11 cellular contexts compared by ENCODE assay signal in the genomic region with DNA sequence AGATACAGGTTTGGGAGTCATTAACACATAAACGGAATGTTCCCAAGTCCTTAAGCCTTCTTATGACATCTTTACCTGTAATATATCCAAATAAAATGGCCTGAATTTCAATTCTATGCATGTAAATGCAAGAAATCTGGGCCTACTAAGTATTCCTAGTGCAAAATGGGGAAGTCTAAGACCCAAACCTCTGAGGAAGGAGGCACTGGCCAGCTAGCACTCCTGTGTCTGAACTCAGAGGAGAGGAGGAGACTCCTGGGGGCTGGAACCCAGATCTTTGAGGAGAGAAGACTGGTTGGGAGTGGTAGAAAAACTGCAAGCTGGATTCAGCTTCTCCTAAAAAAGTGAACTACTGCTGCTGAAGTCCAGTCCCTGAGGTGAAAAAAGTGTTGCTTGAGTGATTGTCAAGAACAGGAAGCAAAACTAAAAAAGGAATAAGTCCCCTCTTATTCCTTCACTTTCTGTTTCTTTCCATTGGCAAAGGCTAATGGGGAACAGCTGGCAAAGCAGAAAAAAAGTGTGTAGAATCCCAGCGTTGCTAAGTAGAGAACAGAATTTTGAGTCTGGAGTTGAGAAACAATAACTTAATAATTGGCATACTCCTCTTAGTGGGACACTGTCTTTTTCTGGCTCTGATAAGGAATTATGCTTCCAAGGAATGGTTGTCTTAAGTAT. TPM values are rescaled to one million over a fixed set of nuclear protein-coding genes. Genes with fewer than 3 reads are reported as not detected.
A peak's percentile ranks its signal among the peaks of the same experiment; 100 is the strongest.
DNase-seq lines count a peak whose midpoint lies in the region; ATAC-seq and TF ChIP-seq lines count a peak whose summit lies in the region.
"Had no signal": no experiment of that assay in that cellular context is flagged by ENCODE, and none has a peak within 500 bp of the region (broad histone marks: within the 10 kb centered on the region; RNA-seq: fewer than 3 reads in every experiment).

No MANE protein-coding gene starts in this region.

- H3K4me2 ChIP-seq in BLaER1: peak overlapping the region; percentile 42

- ATAC-seq in GM18909 (IDR thresholded peaks at IDR 0.05; ENCODE audit: poor library complexity, unreplicated experiment) (peak; percentile 9), GM19463 (IDR thresholded peaks at IDR 0.05; ENCODE audit: unreplicated experiment) (no peak), SK-N-SH treated with all-trans-retinoic acid at 6 μM for 48 hours (no peak)

- no peaks in the 10 kb centered on the region for H3K27me3 ChIP-seq in BLaER1
- no peaks in the 10 kb centered on the region for H3K27me3 ChIP-seq in esophagus muscularis mucosa
- H3K27me3 ChIP-seq: tibial nerve had no signal

- H3K36me3 ChIP-seq in BLaER1 (no peaks in the 10 kb centered on the region), esophagus muscularis mucosa (no peaks in the 10 kb centered on the region)
- H3K36me3 ChIP-seq: tibial nerve had no signal

- peaks cover 14% of the 10 kb centered on the region; the same call in 1 of the 2 replicates for H3K4me1 ChIP-seq in BLaER1
- peaks cover 22 to 26% (median 25%) of the 10 kb centered on the region in 4 donors for H3K4me1 ChIP-seq in esophagus muscularis mucosa
- H3K4me1 ChIP-seq: parathyroid adenoma had no signal

- no peak for TF ChIP-seq POLR2A in esophagus muscularis mucosa (IDR thresholded peaks at IDR 0.05; ENCODE audit: low read depth)

- no peak overlapping the region for H3K9ac ChIP-seq in BLaER1
- H3K9ac ChIP-seq: parathyroid adenoma had no signal

- no peak overlapping the region for H3K4me3 ChIP-seq in BLaER1
- H3K4me3 ChIP-seq in esophagus muscularis mucosa: no peak overlapping the region
- H3K4me3 ChIP-seq: tibial nerve had no signal

- WGBS in esophagus muscularis mucosa: 57% methylated on average over 2 of the region's 2 CpGs

- intact Hi-C loops in esophagus muscularis mucosa (cut with DNase I): loop anchor here (10.0 kb wide), 1 partner anchor 74 kb away; no protein-coding TSS in a partner anchor

- peak; percentile 59 for DNase-seq in MV-4-11 (lab: John Stamatoyannopoulos, UW)
- no peak for DNase-seq in esophagus muscularis mucosa (ENCODE audit: extremely low spot score)
- no peak for DNase-seq in NCI-H345 treated with DMSO at 0.1 percent for 48 hours (lab: John Stamatoyannopoulos, UW; ENCODE audit: unreplicated experiment)
- no peak for DNase-seq in NCI-H748 (lab: John Stamatoyannopoulos, UW; ENCODE audit: unreplicated experiment)
- DNase-seq: activated CD4-positive, alpha-beta memory T cell treated with anti-CD3 and anti-CD28 coated beads for 36 hours had no signal

- H3K9me3 ChIP-seq in BLaER1 (no peaks in the 10 kb centered on the region), esophagus muscularis mucosa (no peaks in the 10 kb centered on the region)
- H3K9me3 ChIP-seq: tibial nerve had no signal

- TF ChIP-seq CTCF in esophagus muscularis mucosa (IDR thresholded peaks at IDR 0.05): no peak

- no peak for TF ChIP-seq EP300 in esophagus muscularis mucosa (IDR thresholded peaks at IDR 0.05)

- H4K20me1 ChIP-seq in BLaER1: no peaks in the 10 kb centered on the region

- H3K27ac ChIP-seq in BLaER1: no peak overlapping the region
- H3K27ac ChIP-seq in esophagus muscularis mucosa (replicated peaks in 1 of 4): peak overlapping the region; percentile 17 to 42 (median 30)
- H3K27ac ChIP-seq: parathyroid adenoma, tibial nerve had no signal

TF ChIP-seq in SK-N-SH treated with all-trans-retinoic acid at 6 μM for 48 hours, 23 proteins besides CTCF, POLR2A, EP300 and RAD21:
- TF ChIP-seq TOX (CRISPR knock-in tag; IDR thresholded peaks at IDR 0.05; ENCODE audit: borderline replicate concordance): no peak
- TF ChIP-seq, protein P1, sequence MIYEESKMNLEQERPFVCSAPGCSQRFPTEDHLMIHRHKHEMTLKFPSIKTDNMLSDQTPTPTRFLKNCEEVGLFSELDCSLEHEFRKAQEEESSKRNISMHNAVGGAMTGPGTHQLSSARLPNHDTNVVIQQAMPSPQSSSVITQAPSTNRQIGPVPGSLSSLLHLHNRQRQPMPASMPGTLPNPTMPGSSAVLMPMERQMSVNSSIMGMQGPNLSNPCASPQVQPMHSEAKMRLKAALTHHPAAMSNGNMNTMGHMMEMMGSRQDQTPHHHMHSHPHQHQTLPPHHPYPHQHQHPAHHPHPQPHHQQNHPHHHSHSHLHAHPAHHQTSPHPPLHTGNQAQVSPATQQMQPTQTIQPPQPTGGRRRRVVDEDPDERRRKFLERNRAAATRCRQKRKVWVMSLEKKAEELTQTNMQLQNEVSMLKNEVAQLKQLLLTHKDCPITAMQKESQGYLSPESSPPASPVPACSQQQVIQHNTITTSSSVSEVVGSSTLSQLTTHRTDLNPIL (CRISPR knock-in tag; IDR thresholded peaks at IDR 0.05; ENCODE audit: low read depth): no peak
- TF ChIP-seq ZC3H10 (CRISPR knock-in tag; IDR thresholded peaks at IDR 0.05): no peak
- no peak for TF ChIP-seq TCF4 (CRISPR knock-in tag; IDR thresholded peaks at IDR 0.05; ENCODE audit: borderline replicate concordance)
TF ChIP-seq in SK-N-SH treated with all-trans-retinoic acid at 6 μM for 48 hours: peak in this region for 0.

RNA-seq across cellular contexts. Expression of a gene that starts 54.8 kb away (rescaled TPM):
- total RNA-seq in esophagus muscularis mucosa: 10 to 100 TPM; 32.1 to 52.3 (median 35.0) TPM
